13 cellular contexts compared by ENCODE assay signal in the genomic region with DNA sequence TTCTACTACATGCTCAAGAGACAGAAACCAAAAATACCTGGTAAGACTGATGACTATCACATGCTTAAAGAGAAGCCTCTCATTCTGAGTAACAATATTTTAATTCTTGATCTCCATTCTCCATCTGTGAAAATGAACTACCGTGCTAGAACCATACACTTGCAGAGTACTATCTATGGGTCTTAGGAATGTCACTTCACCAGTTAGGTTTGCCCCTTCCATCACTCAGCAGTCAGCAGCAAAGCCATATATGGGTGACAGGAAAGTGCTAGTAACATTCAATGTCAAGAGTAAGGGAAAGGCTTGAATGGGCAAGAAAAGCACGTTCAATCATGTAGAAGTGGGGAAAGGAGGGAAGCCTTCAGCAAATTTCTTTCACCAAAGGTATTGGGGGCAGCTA. TPM values are rescaled to one million over a fixed set of nuclear protein-coding genes. Genes with fewer than 3 reads are reported as not detected.
DNase-seq lines count a peak whose midpoint lies in the region; ATAC-seq and TF ChIP-seq lines count a peak whose summit lies in the region.
"Had no signal": no experiment of that assay in that cellular context is flagged by ENCODE, and none has a peak within 500 bp of the region (broad histone marks: within the 10 kb centered on the region; RNA-seq: fewer than 3 reads in every experiment).

No MANE protein-coding gene starts in this region.

- POLR2A ChIA-PET in RWPE1 (lab: Yijun Ruan, JAX; ENCODE audit: low non-redundant PET): no interaction called here

- no peaks in the 10 kb centered on the region for H3K27me3 ChIP-seq in right atrium auricular region
- no peaks in the 10 kb centered on the region for H3K27me3 ChIP-seq in thyroid gland
- H3K27me3 ChIP-seq in GM23338 (ENCODE audit: insufficient read depth): peaks cover 21% of the 10 kb centered on the region
- H3K27me3 ChIP-seq: vagina had no signal

- H2AFZ ChIP-seq in GM23338: no peak overlapping the region

- peaks cover 7% of the 10 kb centered on the region; the same call in 1 of the 2 replicates for H3K9me2 ChIP-seq in GM23338 (ENCODE audit: insufficient read depth)

- peaks cover 15% of the 10 kb centered on the region; the same call in 2 of the 3 replicates for H3K4me1 Mint-ChIP-seq in GM23338

- DNase-seq in right atrium auricular region (ENCODE audit: low spot score): no peak
- no peak for DNase-seq in Right ventricle myocardium inferior (ENCODE audit: missing footprints)
- DNase-seq in coronary artery (ENCODE audit: low spot score): no peak
- DNase-seq in thyroid gland: no peak
- DNase-seq in GM23338 (ENCODE audit: low spot score): no peak
- DNase-seq in RWPE1 (ENCODE audit: low spot score): no peak
- DNase-seq: activated naive CD4-positive, alpha-beta T cell; NCI-H1417 treated with DMSO at 0.1 percent for 48 hours; NCI-H510A; stimulated activated naive B cell treated with anti-CD40 and anti-IgM and Interleukin-4, amounts not matched to agents 10 μg/mL and 1 μg/mL and 100 μg/mL, for 72 hours had no signal

- TF ChIP-seq CTCF in right atrium auricular region (IDR thresholded peaks at IDR 0.05) (no peak), coronary artery (IDR thresholded peaks at IDR 0.05) (no peak), thyroid gland (IDR thresholded peaks at IDR 0.05) (no peak), GM23338 (conservative IDR thresholded peaks at IDR 0.05; ENCODE audit: low read depth in 2 of 2) (no peak), RWPE1 (conservative IDR thresholded peaks at IDR 0.05; ENCODE audit: low read depth) (no peak)

- H3K36me3 Mint-ChIP-seq in GM23338 (ENCODE audit: low read depth): no peaks in the 10 kb centered on the region; the same call in 2 of the 3 replicates

- no peak overlapping the region for H3K4me2 ChIP-seq in GM23338

- H3K9me3 ChIP-seq in right atrium auricular region (no peaks in the 10 kb centered on the region), mesodermal cell (ENCODE audit: control insufficient read depth, low read length) (peaks cover under 1% of the 10 kb centered on the region), thyroid gland (no peaks in the 10 kb centered on the region)
- H3K9me3 ChIP-seq: vagina had no signal

- H4K20me1 ChIP-seq in GM23338 (replicated peaks; ENCODE audit: insufficient read depth): peaks cover 8% of the 10 kb centered on the region; the same call in 1 of the 2 replicates

- CTCF ChIA-PET in RWPE1 (lab: Yijun Ruan, JAX): no interaction called here

- H3F3A ChIP-seq in GM23338 (replicated peaks; ENCODE audit: low read depth): peaks cover 9% of the 10 kb centered on the region; the same call in 1 of the 2 replicates

- H3K9me3 Mint-ChIP-seq in GM23338: peaks cover 3% of the 10 kb centered on the region; the same call in 2 of the 3 replicates
- H3K9me3 Mint-ChIP-seq: stimulated activated naive B cell treated with anti-CD40 and anti-IgM and Interleukin-4, amounts not matched to agents 10 μg/mL and 1 μg/mL and 100 μg/mL, for 72 hours had no signal

- peaks cover 43% of the 10 kb centered on the region for H3K79me2 ChIP-seq in GM23338 (replicated peaks; ENCODE audit: insufficient read depth)

- TF ChIP-seq POLR2A in thyroid gland (IDR thresholded peaks at IDR 0.05): no peak

- WGBS in mesodermal cell (ENCODE audit: insufficient coverage in 2 of 2), 2 experiments: 86% methylated on average over 2 of the region's 2 CpGs; no CpG with 5 or more reads in 1 of the 2 experiments
- 46 to 69% methylated on average over 2 of the region's 2 CpGs for WGBS in thyroid gland, 2 donors

- H3K27ac ChIP-seq in right atrium auricular region (peak overlapping the region; percentile 96 to 98), coronary artery (peak overlapping the region in 1 of 2 donors; percentile 99), mesodermal cell (ENCODE audit: low read depth, low read length, severe bottlenecking) (no peak overlapping the region), thyroid gland (peak overlapping the region in 2 of 3 donors; percentile 84 to 94), GM23338 (ENCODE audit: low read depth) (no peak overlapping the region), RWPE1 (no peak overlapping the region)

- peaks cover 10% of the 10 kb centered on the region for H3K27me3 Mint-ChIP-seq in GM23338 (ENCODE audit: insufficient read depth, low read depth, poor library complexity)
- H3K27me3 Mint-ChIP-seq: stimulated activated naive B cell treated with anti-CD40 and anti-IgM and Interleukin-4, amounts not matched to agents 10 μg/mL and 1 μg/mL and 100 μg/mL, for 72 hours had no signal

- peaks cover 0 to 45% of the 10 kb centered on the region in 2 donors for H3K4me1 ChIP-seq in right atrium auricular region
- H3K4me1 ChIP-seq in mesodermal cell (ENCODE audit: control insufficient read depth, insufficient read depth, low read length, poor library complexity, severe bottlenecking): peaks cover 7% of the 10 kb centered on the region
- peaks cover 12 to 13% of the 10 kb centered on the region in 2 donors for H3K4me1 ChIP-seq in thyroid gland
- H3K4me1 ChIP-seq in GM23338 (ENCODE audit: insufficient read depth): peaks cover 10% of the 10 kb centered on the region

- H3K4me3 ChIP-seq in right atrium auricular region (peak overlapping the region in 1 of 2 donors; percentile 98), coronary artery (peak overlapping the region; percentile 80), mesodermal cell (ENCODE audit: extremely low read depth, insufficient read depth, low read length, poor library complexity, severe bottlenecking) (peak overlapping the region; percentile 8), thyroid gland (replicated peaks in 1 of 3) (no peak overlapping the region), GM23338 (no peak overlapping the region)

- H3K36me3 ChIP-seq in right atrium auricular region (no peaks in the 10 kb centered on the region), mesodermal cell (ENCODE audit: control insufficient read depth, insufficient read depth, low read length) (no peaks in the 10 kb centered on the region), thyroid gland (no peaks in the 10 kb centered on the region), GM23338 (ENCODE audit: insufficient read depth) (no peaks in the 10 kb centered on the region)
- H3K36me3 ChIP-seq: vagina had no signal

- intact Hi-C loops in Right ventricle myocardium inferior (cut with DNase I) (loop anchor here (5.0 kb wide), 1 partner anchor 63 kb away; no protein-coding TSS in a partner anchor), thyroid gland (cut with DNase I) (loop anchor here (10.0 kb wide), 1 partner anchor 200 kb away; the partner anchor contains the start of genes DDRGK1 and ITPA)

- ATAC-seq in Right ventricle myocardium inferior (no peak), GM23338 (no peak), HG03442 (IDR thresholded peaks at IDR 0.05; ENCODE audit: unreplicated experiment) (no peak)
- ATAC-seq: stimulated activated naive B cell treated with anti-CD40 and anti-IgM and Interleukin-4, amounts not matched to agents 10 μg/mL and 1 μg/mL and 100 μg/mL, for 72 hours had no signal

- H3K27ac Mint-ChIP-seq in GM23338: no peak overlapping the region
- H3K27ac Mint-ChIP-seq: stimulated activated naive B cell treated with anti-CD40 and anti-IgM and Interleukin-4, amounts not matched to agents 10 μg/mL and 1 μg/mL and 100 μg/mL, for 72 hours had no signal

- no peak overlapping the region; the same call in 2 of the 3 replicates for H3K4me3 Mint-ChIP-seq in GM23338
- H3K4me3 Mint-ChIP-seq: stimulated activated naive B cell treated with anti-CD40 and anti-IgM and Interleukin-4, amounts not matched to agents 10 μg/mL and 1 μg/mL and 100 μg/mL, for 72 hours had no signal

TF ChIP-seq in GM23338, 12 proteins besides CTCF, POLR2A, EP300 and RAD21 (continues in another document):
- TF ChIP-seq JUNB (IDR thresholded peaks at IDR 0.05; ENCODE audit: unreplicated experiment) (no peak), CREB1 (CRISPR knock-in tag; IDR thresholded peaks at IDR 0.05; ENCODE audit: low read depth) (no peak), STAT1 (IDR thresholded peaks at IDR 0.05; ENCODE audit: unreplicated experiment) (no peak)
- TF ChIP-seq, protein P1, sequence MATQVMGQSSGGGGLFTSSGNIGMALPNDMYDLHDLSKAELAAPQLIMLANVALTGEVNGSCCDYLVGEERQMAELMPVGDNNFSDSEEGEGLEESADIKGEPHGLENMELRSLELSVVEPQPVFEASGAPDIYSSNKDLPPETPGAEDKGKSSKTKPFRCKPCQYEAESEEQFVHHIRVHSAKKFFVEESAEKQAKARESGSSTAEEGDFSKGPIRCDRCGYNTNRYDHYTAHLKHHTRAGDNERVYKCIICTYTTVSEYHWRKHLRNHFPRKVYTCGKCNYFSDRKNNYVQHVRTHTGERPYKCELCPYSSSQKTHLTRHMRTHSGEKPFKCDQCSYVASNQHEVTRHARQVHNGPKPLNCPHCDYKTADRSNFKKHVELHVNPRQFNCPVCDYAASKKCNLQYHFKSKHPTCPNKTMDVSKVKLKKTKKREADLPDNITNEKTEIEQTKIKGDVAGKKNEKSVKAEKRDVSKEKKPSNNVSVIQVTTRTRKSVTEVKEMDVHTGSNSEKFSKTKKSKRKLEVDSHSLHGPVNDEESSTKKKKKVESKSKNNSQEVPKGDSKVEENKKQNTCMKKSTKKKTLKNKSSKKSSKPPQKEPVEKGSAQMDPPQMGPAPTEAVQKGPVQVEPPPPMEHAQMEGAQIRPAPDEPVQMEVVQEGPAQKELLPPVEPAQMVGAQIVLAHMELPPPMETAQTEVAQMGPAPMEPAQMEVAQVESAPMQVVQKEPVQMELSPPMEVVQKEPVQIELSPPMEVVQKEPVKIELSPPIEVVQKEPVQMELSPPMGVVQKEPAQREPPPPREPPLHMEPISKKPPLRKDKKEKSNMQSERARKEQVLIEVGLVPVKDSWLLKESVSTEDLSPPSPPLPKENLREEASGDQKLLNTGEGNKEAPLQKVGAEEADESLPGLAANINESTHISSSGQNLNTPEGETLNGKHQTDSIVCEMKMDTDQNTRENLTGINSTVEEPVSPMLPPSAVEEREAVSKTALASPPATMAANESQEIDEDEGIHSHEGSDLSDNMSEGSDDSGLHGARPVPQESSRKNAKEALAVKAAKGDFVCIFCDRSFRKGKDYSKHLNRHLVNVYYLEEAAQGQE (IDR thresholded peaks at IDR 0.05; ENCODE audit: unreplicated experiment): no peak

RNA-seq across cellular contexts. Expression of gene DNAAF9, which starts 2.3 kb away (rescaled TPM):
- total RNA-seq in right atrium auricular region: 10 to 100 TPM; 13.4 to 19.2 TPM
- total RNA-seq in Right ventricle myocardium inferior: 22.1 TPM
- polyA plus RNA-seq in mesodermal cell (2013, experiment 1 of 2): 12.3 TPM
- polyA plus RNA-seq in mesodermal cell (2013, experiment 2 of 2): 11.7 TPM
- total RNA-seq in thyroid gland: 10 to 100 TPM; 18.0 to 29.8 (median 22.5) TPM
- 4.8 and 5.0 TPM in 2 replicates for total RNA-seq in GM23338 (2014; rRNA removed; shearing (Covaris generic))
- 2.2 and 2.4 TPM in 2 replicates for polyA plus RNA-seq in GM23338 (2016; fragmentation: Nextera tagmentation; extraction: Ambion mirVana)

Comparison
In these comparisons a context has a peak if more than half of its experiments do, and no peak if none do; other contexts are left out.
1. H3K27ac ChIP-seq: peak in right atrium auricular region (2 of 2) and thyroid gland (2 of 3); none in mesodermal cell (single experiment), GM23338 (single experiment) and RWPE1 (single experiment).
2. H3K4me3 ChIP-seq: peak in coronary artery (single experiment) and mesodermal cell (single experiment); none in thyroid gland (0 of 3) and GM23338 (single experiment).